1 cellular context compared by ENCODE assay signal in the genomic region with DNA sequence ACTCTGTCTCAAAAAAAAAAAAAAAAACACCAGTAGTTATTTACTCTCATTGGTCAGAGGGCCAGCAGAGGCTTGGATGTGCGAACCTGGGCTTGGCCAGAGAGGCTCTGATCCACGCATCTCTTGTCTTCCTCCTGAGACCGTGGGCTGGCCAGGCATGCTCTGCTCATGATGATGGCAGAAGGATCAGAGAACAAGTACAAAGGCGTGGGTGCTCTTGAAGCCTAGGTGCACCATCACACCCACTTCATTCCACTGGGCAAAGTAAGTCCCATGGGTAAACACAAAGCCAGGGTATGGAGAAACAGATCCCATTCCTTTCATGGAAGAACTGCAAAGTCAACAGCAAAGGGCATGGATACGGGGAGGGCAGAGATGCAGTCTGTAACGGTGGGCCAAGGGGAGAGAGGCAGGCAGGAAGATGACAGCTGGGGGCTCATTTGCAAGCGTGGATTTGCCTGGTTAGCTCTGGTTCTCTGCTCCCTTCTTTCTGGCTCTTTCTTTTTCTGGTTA.
TF ChIP-seq lines count a peak whose summit lies in the region.

No MANE protein-coding gene starts in this region.

TF ChIP-seq in H1, 55 proteins besides CTCF, POLR2A, EP300 and RAD21:
- TF ChIP-seq RXRA (IDR thresholded peaks at IDR 0.05; ENCODE audit: insufficient read depth, low read depth, low read length) = no peak
- no peak for TF ChIP-seq SUZ12 (IDR thresholded peaks at IDR 0.05; ENCODE audit: low read length)
- no peak for TF ChIP-seq CBX5 (IDR thresholded peaks at IDR 0.05; ENCODE audit: low read depth, low read length)
- no peak for TF ChIP-seq SRF (IDR thresholded peaks at IDR 0.05; ENCODE audit: low read depth, low read length)
- TF ChIP-seq TAF1 (IDR thresholded peaks at IDR 0.05; ENCODE audit: low read depth, low read length) = no peak
- TF ChIP-seq, protein P1, sequence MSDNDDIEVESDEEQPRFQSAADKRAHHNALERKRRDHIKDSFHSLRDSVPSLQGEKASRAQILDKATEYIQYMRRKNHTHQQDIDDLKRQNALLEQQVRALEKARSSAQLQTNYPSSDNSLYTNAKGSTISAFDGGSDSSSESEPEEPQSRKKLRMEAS (IDR thresholded peaks at IDR 0.05) = no peak
- no peak for TF ChIP-seq TEAD4 (IDR thresholded peaks at IDR 0.05; ENCODE audit: low read depth, low read length)
- TF ChIP-seq, protein P2, sequence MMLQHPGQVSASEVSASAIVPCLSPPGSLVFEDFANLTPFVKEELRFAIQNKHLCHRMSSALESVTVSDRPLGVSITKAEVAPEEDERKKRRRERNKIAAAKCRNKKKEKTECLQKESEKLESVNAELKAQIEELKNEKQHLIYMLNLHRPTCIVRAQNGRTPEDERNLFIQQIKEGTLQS (IDR thresholded peaks at IDR 0.05; ENCODE audit: insufficient read depth, low read depth, low read length) = no peak
